In genomic region chr2:168583710-168584521, GRCh38 we compare ENCODE assay signal across 8 cellular contexts.
DNase-seq lines count a peak whose midpoint lies in the region; ATAC-seq and TF ChIP-seq lines count a peak whose summit lies in the region.

No MANE protein-coding gene starts in this region.

- peak overlapping the region; percentile 81 for H3K27ac Mint-ChIP-seq in HFFc6
- H3K27ac Mint-ChIP-seq in immature natural killer cell: peak overlapping the region; percentile 89 to 95 (median 92)

- CTCF ChIA-PET in AG04450 (lab: Charles Lee): interaction anchor here (1.6 kb wide), 1 partner anchor 58 kb away, joined by 4 read pairs; no protein-coding TSS in a partner anchor

- H3K9me3 Mint-ChIP-seq in HFFc6 (no peaks in the 10 kb centered on the region), immature natural killer cell (no peaks in the 10 kb centered on the region)

- H3K27me3 ChIP-seq in AG04450 (ENCODE audit: control insufficient read depth, insufficient read depth, low read length): no peaks in the 10 kb centered on the region

- no peaks in the 10 kb centered on the region for H3K36me3 Mint-ChIP-seq in HFFc6 (ENCODE audit: low read depth)
- peaks cover 0 to 4% (median 0%) of the 10 kb centered on the region in 3 donors for H3K36me3 Mint-ChIP-seq in immature natural killer cell

- H3K4me3 ChIP-seq in AG04450 (ENCODE audit: low read depth, low read length): no peak overlapping the region

- POLR2A ChIA-PET in AG04450 (lab: Yijun Ruan, JAX): interaction anchor here (0.6 kb wide), 1 partner anchor 91 kb away, joined by 6 read pairs; no protein-coding TSS in a partner anchor

- DNase-seq in AG04450 (ENCODE audit: low read depth, low spot score) (no peak), HFFc6 (peak; percentile 37), amniotic epithelial cell (ENCODE audit: low read depth) (peak; percentile 75), immature natural killer cell (no peak), amniotic stem cell (lab: John Stamatoyannopoulos, UW) (no peak)
- no peak for DNase-seq in activated CD4-positive, CD25-positive, alpha-beta regulatory T cell treated with anti-CD3 and anti-CD28 coated beads, Interleukin-2, amount 50 U/mL, for 72 hours
- DNase-seq in stimulated activated CD4-positive, alpha-beta T cell treated with anti-CD3 and anti-CD28 coated beads, Interleukin-15, amount 100 ng/mL, for 24 hours: no peak

- H3K27ac ChIP-seq in AG04450 (ENCODE audit: low read depth, low read length): peak overlapping the region; percentile 62

- H3K4me3 Mint-ChIP-seq in HFFc6 (peak overlapping the region; percentile 24), immature natural killer cell (peak overlapping the region in 4 of 5 donors; percentile 42 to 82 (median 74))

- no peak for TF ChIP-seq CTCF in AG04450 (IDR thresholded peaks at IDR 0.05; ENCODE audit: low read depth, low read length)
- no peak for TF ChIP-seq CTCF in HFFc6 (IDR thresholded peaks at IDR 0.05)

- H3K4me1 Mint-ChIP-seq in HFFc6 (ENCODE audit: low read depth): peaks cover 24% of the 10 kb centered on the region
- H3K4me1 Mint-ChIP-seq in immature natural killer cell: peaks cover 45 to 54% of the 10 kb centered on the region in 2 donors

- H3K27me3 Mint-ChIP-seq in HFFc6 (ENCODE audit: insufficient read depth) (no peaks in the 10 kb centered on the region), immature natural killer cell (ENCODE audit: low read depth in 3 of 3) (peaks cover 0 to 1% (median 0%) of the 10 kb centered on the region in 3 donors)

- no peak for ATAC-seq in GM21367 (IDR thresholded peaks at IDR 0.05; ENCODE audit: unreplicated experiment)

- H3K9me3 ChIP-seq in AG04450 (ENCODE audit: control insufficient read depth, insufficient read depth, low read length): no peaks in the 10 kb centered on the region

Comparison
In these comparisons a context has a peak if more than half of its experiments do, and no peak if none do; other contexts are left out.
1. DNase-seq: peak in HFFc6 (single experiment) and amniotic epithelial cell (single experiment); none in AG04450 (single experiment), immature natural killer cell (0 of 3), activated CD4-positive, CD25-positive, alpha-beta regulatory T cell treated with anti-CD3 and anti-CD28 coated beads, Interleukin-2, amount 50 U/mL, for 72 hours (single experiment), amniotic stem cell (single experiment) and stimulated activated CD4-positive, alpha-beta T cell treated with anti-CD3 and anti-CD28 coated beads, Interleukin-15, amount 100 ng/mL, for 24 hours (single experiment).